21 cellular contexts compared by ENCODE assay signal in the genomic region with DNA sequence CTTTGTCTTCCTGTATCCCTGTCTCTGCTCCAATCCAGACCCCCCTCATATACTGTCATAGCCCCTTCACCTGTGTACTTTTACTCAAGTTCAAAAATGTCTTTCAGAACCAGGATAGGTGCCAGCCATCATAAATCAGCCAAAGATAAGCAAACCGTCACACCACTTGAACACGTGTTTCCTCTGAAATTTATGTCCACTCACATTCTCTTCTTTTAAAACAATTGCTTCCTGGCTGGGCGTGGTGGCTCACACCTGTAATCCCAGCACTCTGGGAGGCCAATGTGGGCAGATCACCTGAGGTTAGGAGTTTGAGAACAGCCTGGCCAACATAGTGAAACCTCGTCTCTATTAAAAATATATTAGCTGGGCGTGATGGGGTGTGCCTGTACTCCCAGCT.
DNase-seq lines count a peak whose midpoint lies in the region; ATAC-seq and TF ChIP-seq lines count a peak whose summit lies in the region.
"Had no signal": no experiment of that assay in that cellular context is flagged by ENCODE, and none has a peak within 500 bp of the region (broad histone marks: within the 10 kb centered on the region; RNA-seq: fewer than 3 reads in every experiment).

No MANE protein-coding gene starts in this region.

- H3K27me3 Mint-ChIP-seq in T-helper 17 cell = peaks cover 33% of the 10 kb centered on the region

- peak; percentile 57 for DNase-seq in colonic mucosa
- peak; percentile 39 to 60 for DNase-seq in left colon
- DNase-seq in transverse colon = peak; percentile 37
- DNase-seq in GM19240 (ENCODE audit: insufficient read length, low spot score) = no peak
- no peak for DNase-seq in effector memory CD4-positive, alpha-beta T cell
- no peak for DNase-seq in T-helper 17 cell
- DNase-seq: CD4-positive, CD25-positive, alpha-beta regulatory T cell; DMS 273 treated with DMSO at 0.1 percent for 48 hours; DMS79 treated with DMSO at 0.1 percent for 48 hours; GM23248; NCI-H1105; NCI-H146; NCI-H2029; NCI-H2227 treated with DMSO at 0.1 percent for 48 hours; NCI-H510A; NCI-H748 treated with DMSO at 0.1 percent for 48 hours had no signal

- TF ChIP-seq CTCF in colonic mucosa (IDR thresholded peaks at IDR 0.05) (no peak), transverse colon (IDR thresholded peaks at IDR 0.05) (no peak)

- H3K4me3 ChIP-seq in HUES48 (ENCODE audit: low read depth, low read length) = no peak overlapping the region
- H3K4me3 ChIP-seq in colonic mucosa = no peak overlapping the region
- H3K4me3 ChIP-seq in transverse colon = no peak overlapping the region
- H3K4me3 ChIP-seq in effector memory CD4-positive, alpha-beta T cell (ENCODE audit: insufficient read depth, low read depth, low read length, poor library complexity, severe bottlenecking) = no peak overlapping the region
- H3K4me3 ChIP-seq: GM12878, GM23248 had no signal

- no peak overlapping the region for H3K9ac ChIP-seq in HUES48 (ENCODE audit: low read depth, low read length)
- no peak overlapping the region for H3K9ac ChIP-seq in colonic mucosa (ENCODE audit: low read depth in 2 of 2, low read length in 2 of 2)
- H3K9ac ChIP-seq: GM23248, KMS-11 had no signal

- in situ Hi-C loops in transverse colon (cut with MboI; ENCODE audit: low pct_ligation_motif_present in 1 of 4, low pct_unique_long_range_greater_than_20kb in 1 of 4, low sequenced_read_pairs in 3 of 4) = no loop called here

- TF ChIP-seq POLR2A in transverse colon (IDR thresholded peaks at IDR 0.05) = no peak

- H3K27ac Mint-ChIP-seq in T-helper 17 cell = no peak overlapping the region

- no peaks in the 10 kb centered on the region for H3K27me3 ChIP-seq in HUES48 (ENCODE audit: control insufficient read depth, insufficient read depth, low read length)
- no peaks in the 10 kb centered on the region for H3K27me3 ChIP-seq in colonic mucosa
- H3K27me3 ChIP-seq in transverse colon = no peaks in the 10 kb centered on the region
- H3K27me3 ChIP-seq in effector memory CD4-positive, alpha-beta T cell (replicated peaks; ENCODE audit: control insufficient read depth, insufficient read depth, low read length, poor library complexity, severe bottlenecking) = no peaks in the 10 kb centered on the region

- no peak overlapping the region for H3K4me3 Mint-ChIP-seq in T-helper 17 cell
- H3K4me3 Mint-ChIP-seq: CD4-positive, CD25-positive, alpha-beta regulatory T cell had no signal

- 30 to 49% methylated on average over 2 to 5 of the region's 5 CpGs for WGBS in transverse colon (ENCODE audit: low coverage in 1 of 2), 2 donors

- H3K9me3 ChIP-seq in HUES48 (ENCODE audit: control insufficient read depth, insufficient read depth, low read length) = peaks cover 3% of the 10 kb centered on the region; the same call in 1 of the 2 replicates
- no peaks in the 10 kb centered on the region for H3K9me3 ChIP-seq in colonic mucosa
- H3K9me3 ChIP-seq in transverse colon = no peaks in the 10 kb centered on the region
- no peaks in the 10 kb centered on the region for H3K9me3 ChIP-seq in effector memory CD4-positive, alpha-beta T cell (ENCODE audit: control insufficient read depth, low read length)
- H3K9me3 ChIP-seq in T-helper 17 cell (ENCODE audit: control insufficient read depth, low read length, poor library complexity, severe bottlenecking) = no peaks in the 10 kb centered on the region

- no peak for TF ChIP-seq EP300 in transverse colon (IDR thresholded peaks at IDR 0.05; ENCODE audit: low read depth)

- peaks cover 39% of the 10 kb centered on the region for H3K4me1 ChIP-seq in HUES48 (ENCODE audit: control insufficient read depth, insufficient read depth, low read length)
- H3K4me1 ChIP-seq in colonic mucosa = peaks cover 5% of the 10 kb centered on the region
- H3K4me1 ChIP-seq in transverse colon = peaks cover 2 to 32% (median 20%) of the 10 kb centered on the region in 4 donors
- H3K4me1 ChIP-seq in effector memory CD4-positive, alpha-beta T cell (ENCODE audit: control insufficient read depth, insufficient read depth, low read length, poor library complexity, severe bottlenecking) = no peaks in the 10 kb centered on the region

- peaks cover 4% of the 10 kb centered on the region for H3K4me1 Mint-ChIP-seq in T-helper 17 cell
- H3K4me1 Mint-ChIP-seq: CD4-positive, CD25-positive, alpha-beta regulatory T cell had no signal

- no peaks in the 10 kb centered on the region for H3K36me3 Mint-ChIP-seq in T-helper 17 cell (ENCODE audit: low read depth)
- H3K36me3 Mint-ChIP-seq: CD4-positive, CD25-positive, alpha-beta regulatory T cell had no signal

- peak overlapping the region; percentile 54 for H3K27ac ChIP-seq in HUES48 (ENCODE audit: low read depth, low read length)
- H3K27ac ChIP-seq in colonic mucosa = peak overlapping the region; percentile 62
- H3K27ac ChIP-seq in transverse colon = peak overlapping the region; percentile 20 to 56 (median 46)
- H3K27ac ChIP-seq in effector memory CD4-positive, alpha-beta T cell (ENCODE audit: insufficient read depth, low read length, poor library complexity, severe bottlenecking) = no peak overlapping the region
- H3K27ac ChIP-seq: GM23248, KMS-11 had no signal

- intact Hi-C loops in colonic mucosa (cut with DNase I) = no loop called here
- intact Hi-C loops in left colon (cut with DNase I, micrococcal nuclease) = no loop called here
- intact Hi-C loops in transverse colon (cut with DNase I; ENCODE audit: low total_unique reads) = no loop called here

- peaks cover 5% of the 10 kb centered on the region for H3K36me3 ChIP-seq in HUES48 (ENCODE audit: control insufficient read depth, insufficient read depth, low read length)
- no peaks in the 10 kb centered on the region for H3K36me3 ChIP-seq in colonic mucosa
- no peaks in the 10 kb centered on the region for H3K36me3 ChIP-seq in transverse colon
- no peaks in the 10 kb centered on the region for H3K36me3 ChIP-seq in effector memory CD4-positive, alpha-beta T cell (ENCODE audit: control insufficient read depth, insufficient read depth, low read length)

- peak; percentile 70 for ATAC-seq in left colon
- ATAC-seq in T-helper 17 cell = no peak
- ATAC-seq: GM12878, HCT116, SK-N-SH treated with all-trans-retinoic acid at 6 μM for 48 hours had no signal

Comparison
In these comparisons a context has a peak if more than half of its experiments do, and no peak if none do; other contexts are left out.
1. DNase-seq: peak in colonic mucosa (single experiment), left colon (2 of 2) and transverse colon (single experiment); none in GM19240 (single experiment), effector memory CD4-positive, alpha-beta T cell (0 of 3) and T-helper 17 cell (0 of 3).